In the genomic region with DNA sequence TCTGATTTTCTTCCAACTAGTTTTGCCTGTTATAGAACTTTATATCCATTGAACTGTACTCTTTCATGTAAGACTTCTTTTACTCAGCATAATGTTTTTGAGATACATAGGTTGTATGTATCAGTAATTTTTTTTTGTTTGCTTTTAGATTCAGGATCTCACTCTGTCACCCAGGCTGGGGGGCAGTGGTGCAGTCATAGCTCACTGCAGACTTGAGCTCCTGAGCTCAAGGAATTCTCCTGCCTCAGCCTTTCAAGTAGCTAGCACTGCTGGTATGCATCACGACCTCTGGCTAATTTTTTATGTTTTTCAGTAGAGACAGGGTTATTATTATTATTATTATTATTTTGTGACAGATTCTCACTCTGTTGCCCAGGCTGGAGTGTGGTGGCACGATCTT, we compare ENCODE assay signal across 8 cellular contexts.
DNase-seq lines count a peak whose midpoint lies in the region; ATAC-seq and TF ChIP-seq lines count a peak whose summit lies in the region.

No MANE protein-coding gene starts in this region.

- H3K4me3 ChIP-seq in left lung (peak overlapping the region; percentile 53 to 63), thyroid gland (replicated peaks in 1 of 3) (peak overlapping the region in 2 of 3 donors; percentile 32 to 43)

- DNase-seq in activated T-cell treated with anti-CD3 and anti-CD28 coated beads, Interleukin-2, amount 50 U/mL, for 4 hours: no peak
- DNase-seq in activated T-cell treated with anti-CD3 and anti-CD28 coated beads for 4 hours: no peak
- DNase-seq in activated T-helper 2 cell treated with anti-CD3 and anti-CD28 coated beads, Interferon-gamma antibody, Interleukin-2, Interleukin-4, amounts not matched to agents 10 μg/mL and 5 μg/mL and 100 μg/mL, durations not matched to agents 14 hours and 24 hours and 36 hours (ENCODE audit: low spot score): no peak
- no peak for DNase-seq in left lung
- peak; percentile 54 to 56 for DNase-seq in thyroid gland
- DNase-seq in DMS 273 (lab: John Stamatoyannopoulos, UW; ENCODE audit: unreplicated experiment): no peak

- H3K36me3 Mint-ChIP-seq in activated T-cell treated with anti-CD3 and anti-CD28 coated beads, Interleukin-2, amount 50 U/mL, for 4 hours (ENCODE audit: insufficient read depth): no peaks in the 10 kb centered on the region
- H3K36me3 Mint-ChIP-seq in activated T-helper 2 cell treated with anti-CD3 and anti-CD28 coated beads, Interferon-gamma antibody, Interleukin-2, Interleukin-4, amounts not matched to agents 10 μg/mL and 5 μg/mL and 100 μg/mL, durations not matched to agents 14 hours and 24 hours and 36 hours (ENCODE audit: low read depth): no peaks in the 10 kb centered on the region

- peak overlapping the region; percentile 74 for H3K27ac Mint-ChIP-seq in activated T-helper 2 cell treated with anti-CD3 and anti-CD28 coated beads, Interferon-gamma antibody, Interleukin-2, Interleukin-4, amounts not matched to agents 10 μg/mL and 5 μg/mL and 100 μg/mL, durations not matched to agents 14 hours and 24 hours and 36 hours

- no peaks in the 10 kb centered on the region for H3K27me3 Mint-ChIP-seq in activated T-cell treated with anti-CD3 and anti-CD28 coated beads, Interleukin-2, amount 50 U/mL, for 4 hours (ENCODE audit: low read depth)
- H3K27me3 Mint-ChIP-seq in activated T-helper 2 cell treated with anti-CD3 and anti-CD28 coated beads, Interferon-gamma antibody, Interleukin-2, Interleukin-4, amounts not matched to agents 10 μg/mL and 5 μg/mL and 100 μg/mL, durations not matched to agents 14 hours and 24 hours and 36 hours (ENCODE audit: low read depth): no peaks in the 10 kb centered on the region

- H3K4me1 ChIP-seq in left lung (peaks cover 0 to 6% of the 10 kb centered on the region in 2 donors), thyroid gland (peaks cover 0 to 6% of the 10 kb centered on the region in 2 donors)

- peaks cover 6% of the 10 kb centered on the region for H3K4me1 Mint-ChIP-seq in activated T-cell treated with anti-CD3 and anti-CD28 coated beads, Interleukin-2, amount 50 U/mL, for 4 hours (ENCODE audit: low read depth)
- peaks cover 21% of the 10 kb centered on the region for H3K4me1 Mint-ChIP-seq in activated T-helper 2 cell treated with anti-CD3 and anti-CD28 coated beads, Interferon-gamma antibody, Interleukin-2, Interleukin-4, amounts not matched to agents 10 μg/mL and 5 μg/mL and 100 μg/mL, durations not matched to agents 14 hours and 24 hours and 36 hours (ENCODE audit: low read depth)

- peak overlapping the region; percentile 80 for H3K4me3 Mint-ChIP-seq in activated T-cell treated with anti-CD3 and anti-CD28 coated beads, Interleukin-2, amount 50 U/mL, for 4 hours
- peak overlapping the region; percentile 83 for H3K4me3 Mint-ChIP-seq in activated T-helper 2 cell treated with anti-CD3 and anti-CD28 coated beads, Interferon-gamma antibody, Interleukin-2, Interleukin-4, amounts not matched to agents 10 μg/mL and 5 μg/mL and 100 μg/mL, durations not matched to agents 14 hours and 24 hours and 36 hours (ENCODE audit: low read depth)

- 38 to 48% methylated on average over 2 of the region's 2 CpGs for WGBS in thyroid gland, 2 donors

- H3K27me3 ChIP-seq in left lung: no peaks in the 10 kb centered on the region
- no peaks in the 10 kb centered on the region for H3K27me3 ChIP-seq in thyroid gland

- ATAC-seq in activated T-cell treated with anti-CD3 and anti-CD28 coated beads, Interleukin-2, amount 50 U/mL, for 4 hours: no peak
- ATAC-seq in left lung (no peak), GM18520 (IDR thresholded peaks at IDR 0.05; ENCODE audit: unreplicated experiment) (no peak), GM18873 (IDR thresholded peaks at IDR 0.05; ENCODE audit: low FRiP score, unreplicated experiment) (no peak)

- H3K36me3 ChIP-seq in left lung (no peaks in the 10 kb centered on the region), thyroid gland (no peaks in the 10 kb centered on the region)

- H3K27ac ChIP-seq in left lung (peak overlapping the region in 1 of 2 donors; percentile 66), thyroid gland (peak overlapping the region in 1 of 3 donors; percentile 53)

- TF ChIP-seq CTCF in left lung (IDR thresholded peaks at IDR 0.05) (no peak), thyroid gland (IDR thresholded peaks at IDR 0.05) (no peak)

- H3K9me3 Mint-ChIP-seq in activated T-cell treated with anti-CD3 and anti-CD28 coated beads, Interleukin-2, amount 50 U/mL, for 4 hours: no peaks in the 10 kb centered on the region
- H3K9me3 Mint-ChIP-seq in activated T-helper 2 cell treated with anti-CD3 and anti-CD28 coated beads, Interferon-gamma antibody, Interleukin-2, Interleukin-4, amounts not matched to agents 10 μg/mL and 5 μg/mL and 100 μg/mL, durations not matched to agents 14 hours and 24 hours and 36 hours: no peaks in the 10 kb centered on the region

- H3K9me3 ChIP-seq in left lung: no peaks in the 10 kb centered on the region
- H3K9me3 ChIP-seq in thyroid gland: no peaks in the 10 kb centered on the region

- intact Hi-C loops in activated T-helper 2 cell treated with anti-CD3 and anti-CD28 coated beads, Interferon-gamma antibody, Interleukin-2, Interleukin-4, amounts not matched to agents 10 μg/mL and 5 μg/mL and 100 μg/mL, durations not matched to agents 14 hours and 24 hours and 36 hours (cut with micrococcal nuclease): no loop called here
- intact Hi-C loops in left lung (cut with DNase I): no loop called here
- intact Hi-C loops in thyroid gland (cut with DNase I): no loop called here

- TF ChIP-seq POLR2A in thyroid gland (IDR thresholded peaks at IDR 0.05): no peak

Comparison
In these comparisons a context has a peak if more than half of its experiments do, and no peak if none do; other contexts are left out.
1. DNase-seq: peak in thyroid gland (2 of 2); none in activated T-cell treated with anti-CD3 and anti-CD28 coated beads, Interleukin-2, amount 50 U/mL, for 4 hours (single experiment), activated T-cell treated with anti-CD3 and anti-CD28 coated beads for 4 hours (single experiment), activated T-helper 2 cell treated with anti-CD3 and anti-CD28 coated beads, Interferon-gamma antibody, Interleukin-2, Interleukin-4, amounts not matched to agents 10 μg/mL and 5 μg/mL and 100 μg/mL, durations not matched to agents 14 hours and 24 hours and 36 hours (single experiment), left lung (0 of 2) and DMS 273 (single experiment).